ENCODE assay signal across 25 cellular contexts in the genomic region with DNA sequence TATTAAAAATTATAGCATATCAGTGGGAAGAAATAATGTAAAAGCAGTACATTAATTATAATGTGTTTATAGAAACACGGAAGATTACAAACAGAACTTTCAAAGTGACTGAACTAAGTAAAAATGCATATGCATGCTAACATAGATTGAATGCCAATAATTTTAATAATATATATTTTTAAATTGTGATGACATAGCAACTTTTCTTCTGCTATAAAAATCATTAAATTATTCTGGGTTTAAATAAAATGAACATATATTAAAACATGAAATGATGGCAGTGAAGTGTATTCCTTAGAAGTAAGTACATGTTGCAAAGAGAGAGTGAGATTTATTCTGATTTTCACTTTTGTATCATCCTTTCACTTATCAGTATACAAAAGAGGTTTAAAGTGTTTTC.
DNase-seq lines count a peak whose midpoint lies in the region; ATAC-seq, FAIRE-seq and TF ChIP-seq lines count a peak whose summit lies in the region.
"Had no signal": no experiment of that assay in that cellular context is flagged by ENCODE, and none has a peak within 500 bp of the region (broad histone marks: within the 10 kb centered on the region; RNA-seq: fewer than 3 reads in every experiment).

No MANE protein-coding gene starts in this region.

- no peak overlapping the region for H2AK9ac ChIP-seq in IMR-90 (replicated peaks; ENCODE audit: low read depth, low read length, poor library complexity)

- no peak overlapping the region for H4K8ac ChIP-seq in IMR-90 (ENCODE audit: low read depth in 2 of 2, low read length in 2 of 2)

- no peak overlapping the region for H4K91ac ChIP-seq in IMR-90 (ENCODE audit: insufficient read depth, low read depth, low read length)

- CTCF ChIA-PET in SK-N-SH (lab: Yijun Ruan, JAX): interaction anchor here (1.7 kb wide), 1 partner anchor 29 kb away, joined by 10 read pairs; no protein-coding TSS in a partner anchor
- CTCF ChIA-PET in IMR-90 (lab: Yijun Ruan, JAX): no interaction called here

- no peaks in the 10 kb centered on the region for H3K27me3 ChIP-seq in SK-N-SH (ENCODE audit: insufficient read depth)
- H3K27me3 ChIP-seq in IMR-90 (ENCODE audit: control insufficient read depth, insufficient read depth, low read length): no peaks in the 10 kb centered on the region
- H3K27me3 ChIP-seq: BE2C; BLaER1 treated with 17β-estradiol and CSF1 and Interleukin-3, amounts not matched to agents 10 nM and 100 nM had no signal

- H4K20me1 ChIP-seq in SK-N-SH (ENCODE audit: insufficient read depth): no peaks in the 10 kb centered on the region
- no peaks in the 10 kb centered on the region for H4K20me1 ChIP-seq in IMR-90 (ENCODE audit: insufficient read depth, low read length)
- H4K20me1 ChIP-seq: BLaER1 treated with 17β-estradiol and CSF1 and Interleukin-3, amounts not matched to agents 10 nM and 100 nM had no signal

- H3K14ac ChIP-seq in IMR-90 (replicated peaks; ENCODE audit: low read depth, low read length): no peak overlapping the region

- H3K4me3 ChIP-seq in SK-N-SH (ENCODE audit: low read depth in 2 of 2, low read length in 1 of 2) (no peak overlapping the region), IMR-90 (ENCODE audit: insufficient read depth, low read depth, low read length) (no peak overlapping the region)
- H3K4me3 ChIP-seq: BLaER1 treated with 17β-estradiol and CSF1 and Interleukin-3, amounts not matched to agents 10 nM and 100 nM; GM23338 had no signal

- TF ChIP-seq CTCF in SK-N-SH (IDR thresholded peaks at IDR 0.05): no peak
- no peak for TF ChIP-seq CTCF in IMR-90 (conservative IDR thresholded peaks at IDR 0.05; ENCODE audit: low read depth, low read length)

- H2AK5ac ChIP-seq in IMR-90 (ENCODE audit: low read depth, low read length): no peak overlapping the region

- in situ Hi-C loops in IMR-90 (cut with MboI; ENCODE audit: low sequenced_read_pairs): no loop called here

- no peak for TF ChIP-seq POLR2A in IMR-90 (IDR thresholded peaks at IDR 0.05; ENCODE audit: low read depth, low read length)

- ATAC-seq in SK-N-SH treated with all-trans-retinoic acid at 6 μM for 48 hours (no peak), IMR-90 (ENCODE audit: low read depth) (no peak)
- no peak for ATAC-seq in activated CD4-positive, CD25-positive, alpha-beta regulatory T cell treated with anti-CD3 and anti-CD28 coated beads, Interleukin-2, amount 50 U/mL, for 24 hours
- ATAC-seq: GM23338, HCT116 had no signal

- H3K18ac ChIP-seq in IMR-90 (ENCODE audit: low read depth, low read length): no peak overlapping the region

- 0 out of 2 replicates have a peak overlapping the region, but pooled peaks have one; percentile 11 for H2AFZ ChIP-seq in SK-N-SH (ENCODE audit: low read depth)
- H2AFZ ChIP-seq in IMR-90 (replicated peaks; ENCODE audit: low read length, poor library complexity): no peak overlapping the region
- H2AFZ ChIP-seq: GM23338 had no signal

- H3K79me1 ChIP-seq in IMR-90 (ENCODE audit: low read depth in 1 of 2, low read length in 2 of 2): no peaks in the 10 kb centered on the region

- H3K4ac ChIP-seq in IMR-90 (ENCODE audit: low read depth, low read length): no peak overlapping the region

- no peak overlapping the region for H4K5ac ChIP-seq in IMR-90 (ENCODE audit: low read depth, low read length)

- no peak overlapping the region for H2BK15ac ChIP-seq in IMR-90 (ENCODE audit: low read depth, low read length)

- no peaks in the 10 kb centered on the region for H3K79me2 ChIP-seq in SK-N-SH (ENCODE audit: insufficient read depth)

- FAIRE-seq in frontal cortex (lab: Jason Lieb, UNC): peak; percentile 26
- FAIRE-seq: A204.1, D721Med, GM12891 had no signal

- H3K23ac ChIP-seq in IMR-90 (ENCODE audit: low read depth, low read length): no peak overlapping the region

- H3K36me3 ChIP-seq in SK-N-SH (replicated peaks in 1 of 2; ENCODE audit: control insufficient read depth in 1 of 2, insufficient read depth in 2 of 2, low read length in 1 of 2) (no peaks in the 10 kb centered on the region), IMR-90 (ENCODE audit: control insufficient read depth, insufficient read depth, low read length) (no peaks in the 10 kb centered on the region)
- H3K36me3 ChIP-seq: BE2C; BLaER1 treated with 17β-estradiol and CSF1 and Interleukin-3, amounts not matched to agents 10 nM and 100 nM had no signal

- H3K9me1 ChIP-seq in IMR-90 (ENCODE audit: insufficient read depth, low read length): no peaks in the 10 kb centered on the region

- no peak overlapping the region for H2BK5ac ChIP-seq in IMR-90 (ENCODE audit: low read depth, low read length, poor library complexity, severe bottlenecking)

- TF ChIP-seq RAD21 in SK-N-SH (IDR thresholded peaks at IDR 0.05; ENCODE audit: low read length) (no peak), IMR-90 (IDR thresholded peaks at IDR 0.05; ENCODE audit: low read length) (no peak)

- no peak overlapping the region for H2BK20ac ChIP-seq in IMR-90 (ENCODE audit: low read depth, low read length)

- POLR2A ChIA-PET in SK-N-SH (lab: Yijun Ruan, JAX) (no interaction called here), IMR-90 (lab: Charles Lee; ENCODE audit: unreplicated experiment) (no interaction called here)

- H3K56ac ChIP-seq in IMR-90 (ENCODE audit: extremely low read depth, insufficient read depth, low read length): no peak overlapping the region

- H3K4me1 ChIP-seq in SK-N-SH (ENCODE audit: control insufficient read depth in 1 of 2, insufficient read depth in 2 of 2, low read depth in 1 of 2, low read length in 1 of 2) (no peaks in the 10 kb centered on the region), IMR-90 (ENCODE audit: control insufficient read depth, insufficient read depth, low read length) (no peaks in the 10 kb centered on the region)
- H3K4me1 ChIP-seq: BE2C; BLaER1 treated with 17β-estradiol and CSF1 and Interleukin-3, amounts not matched to agents 10 nM and 100 nM had no signal

- H3K9me3 ChIP-seq in SK-N-SH (no peaks in the 10 kb centered on the region), IMR-90 (ENCODE audit: control insufficient read depth, insufficient read depth, low read length) (no peaks in the 10 kb centered on the region)
- H3K9me3 ChIP-seq: BE2C; BLaER1 treated with 17β-estradiol and CSF1 and Interleukin-3, amounts not matched to agents 10 nM and 100 nM had no signal

- intact Hi-C loops in IMR-90 (cut with micrococcal nuclease): no loop called here

- H3K9me2 ChIP-seq in SK-N-SH: no peaks in the 10 kb centered on the region; the same call in 1 of the 2 replicates

- H2BK120ac ChIP-seq in IMR-90 (ENCODE audit: low read depth, low read length): no peak overlapping the region

- dilution Hi-C loops in IMR-90 (cut with HindIII; ENCODE audit: low sequenced_read_pairs, unreplicated experiment): no loop called here

- H3K9ac ChIP-seq in SK-N-SH: no peak overlapping the region
- no peak overlapping the region for H3K9ac ChIP-seq in IMR-90 (ENCODE audit: low read depth, low read length)
- H3K9ac ChIP-seq: BLaER1 treated with 17β-estradiol and CSF1 and Interleukin-3, amounts not matched to agents 10 nM and 100 nM had no signal

- H3K27ac ChIP-seq in SK-N-SH (ENCODE audit: low read depth in 2 of 2, low read length in 1 of 2) (no peak overlapping the region), IMR-90 (ENCODE audit: insufficient read depth, low read length) (no peak overlapping the region)
- H3K27ac ChIP-seq: 22Rv1; BLaER1 treated with 17β-estradiol and CSF1 and Interleukin-3, amounts not matched to agents 10 nM and 100 nM had no signal

- TF ChIP-seq EP300 in SK-N-SH (IDR thresholded peaks at IDR 0.05; ENCODE audit: borderline replicate concordance in 1 of 2, low read depth in 1 of 2, low read length in 1 of 2): no peak

- DNase-seq in SK-N-SH (no peak), IMR-90 (no peak), frontal cortex (ENCODE audit: low spot score in 2 of 2) (no peak), GM03348 (ENCODE audit: low spot score) (no peak), iPS-NIHi11 (ENCODE audit: low spot score) (no peak)
- DNase-seq: ACHN; AML-193; BE2C; CD4-positive, alpha-beta T cell; CD8-positive, alpha-beta memory T cell; DMS 273 treated with DMSO at 0.1 percent for 48 hours; DMS79; EL; GDM1; H9; HFFc6 had no signal

- no peaks in the 10 kb centered on the region for H3F3A ChIP-seq in SK-N-SH (replicated peaks; ENCODE audit: insufficient read depth)

- H3K4me2 ChIP-seq in SK-N-SH: no peak overlapping the region
- H3K4me2 ChIP-seq in IMR-90 (ENCODE audit: low read depth, low read length): no peak overlapping the region
- H3K4me2 ChIP-seq: BLaER1 treated with 17β-estradiol and CSF1 and Interleukin-3, amounts not matched to agents 10 nM and 100 nM; GM23338 had no signal

- 52% methylated on average over 1 of the region's 1 CpG for WGBS in SK-N-SH (ENCODE audit: low lambda C conversion rate)
- WGBS in IMR-90 (ENCODE audit: extremely low coverage in 2 of 2, insufficient read length in 1 of 2), 2 experiments: no CpG with 5 or more reads among the region's 1 CpG

- no TSS peak for BruUV-seq in IMR-90 (replicated peaks; lab: Mats Ljungman, UMichigan)

TF ChIP-seq in SK-N-SH, 30 proteins besides CTCF, POLR2A, EP300 and RAD21 (continues in another document):
- TF ChIP-seq, protein P1, sequence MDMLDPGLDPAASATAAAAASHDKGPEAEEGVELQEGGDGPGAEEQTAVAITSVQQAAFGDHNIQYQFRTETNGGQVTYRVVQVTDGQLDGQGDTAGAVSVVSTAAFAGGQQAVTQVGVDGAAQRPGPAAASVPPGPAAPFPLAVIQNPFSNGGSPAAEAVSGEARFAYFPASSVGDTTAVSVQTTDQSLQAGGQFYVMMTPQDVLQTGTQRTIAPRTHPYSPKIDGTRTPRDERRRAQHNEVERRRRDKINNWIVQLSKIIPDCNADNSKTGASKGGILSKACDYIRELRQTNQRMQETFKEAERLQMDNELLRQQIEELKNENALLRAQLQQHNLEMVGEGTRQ (IDR thresholded peaks at IDR 0.05; ENCODE audit: borderline replicate concordance, low read depth, low read length): no peak

TF ChIP-seq in IMR-90, 13 proteins besides CTCF, POLR2A, EP300 and RAD21:
- TF ChIP-seq FOS (IDR thresholded peaks at IDR 0.05; ENCODE audit: low read depth, low read length): no peak
- TF ChIP-seq NFE2L2 (IDR thresholded peaks at IDR 0.05; ENCODE audit: low read depth, low read length): no peak
- TF ChIP-seq SMC3 (IDR thresholded peaks at IDR 0.05; ENCODE audit: low read depth, low read length): no peak
- TF ChIP-seq ELK1 (IDR thresholded peaks at IDR 0.05; ENCODE audit: borderline replicate concordance, low read depth, low read length): no peak
- TF ChIP-seq CEBPB (IDR thresholded peaks at IDR 0.05; ENCODE audit: low read depth, low read length): no peak
- peak; percentile 47 for TF ChIP-seq MAFK (IDR thresholded peaks at IDR 0.05; ENCODE audit: low read depth, low read length)
- TF ChIP-seq RFX5 (IDR thresholded peaks at IDR 0.05; ENCODE audit: low read depth, low read length): no peak
